10 cellular contexts compared by ENCODE assay signal in genomic region chr22:39733191-39733590, GRCh38.
"Had no signal": no experiment of that assay in that cellular context is flagged by ENCODE, and none has a peak within 500 bp of the region (broad histone marks: within the 10 kb centered on the region; RNA-seq: fewer than 3 reads in every experiment).

No MANE protein-coding gene starts in this region.

- H3K27ac Mint-ChIP-seq: HFFc6 had no signal

- H3K9me3 Mint-ChIP-seq: HFFc6 had no signal

- H3K4me3 ChIP-seq: GM23248, HAP-1 had no signal

- H3K4me3 Mint-ChIP-seq: HFFc6, IgD-negative memory B cell had no signal

- ATAC-seq: HCT116, HepG2 had no signal

- H3K9me3 ChIP-seq: HAP-1 had no signal

- DNase-seq: GM23248, GOT3, H7, HFFc6, KG1 had no signal

- H3K36me3 ChIP-seq: HAP-1 had no signal

- H3K4me1 Mint-ChIP-seq: IgD-negative memory B cell had no signal

- H3K27ac ChIP-seq: GM23248, HL-60 had no signal
